Comparison of ENCODE assay signal across 8 cellular contexts in the genomic region with DNA sequence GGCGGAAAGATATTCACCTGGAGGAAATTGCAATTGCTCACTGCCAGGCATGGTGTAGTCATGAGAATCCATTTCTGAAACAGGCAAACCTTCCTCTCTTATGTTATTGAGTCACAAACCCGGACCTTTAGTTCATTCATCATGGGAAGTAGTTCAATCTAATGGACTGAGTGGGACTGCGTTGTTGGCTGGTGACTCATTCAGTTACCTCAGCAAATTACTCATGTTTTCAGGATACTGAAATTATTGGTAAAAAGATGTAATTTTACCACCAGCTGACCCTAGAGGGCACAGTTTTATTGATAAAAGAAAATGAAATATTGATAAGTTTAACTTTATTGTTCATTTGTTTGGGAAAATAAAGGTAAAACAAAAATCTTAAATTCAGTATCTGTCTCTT.
DNase-seq lines count a peak whose midpoint lies in the region; ATAC-seq and TF ChIP-seq lines count a peak whose summit lies in the region.

No MANE protein-coding gene starts in this region.

- H3K36me3 ChIP-seq in left lung = no peaks in the 10 kb centered on the region
- no peaks in the 10 kb centered on the region for H3K36me3 ChIP-seq in esophagus muscularis mucosa

- DNase-seq in RKO (ENCODE audit: low spot score) (peak; percentile 97), left lung (no peak), esophagus muscularis mucosa (ENCODE audit: extremely low spot score) (no peak), DMS153 treated with DMSO at 0.1 percent for 48 hours (lab: John Stamatoyannopoulos, UW; ENCODE audit: unreplicated experiment) (no peak)
- no peak for DNase-seq in NK-92 treated with Interleukin-12 subunit alpha and Interleukin-12 subunit beta, amount 100 ng/mL, for 24 hours (lab: John Stamatoyannopoulos, UW)

- no peak for TF ChIP-seq POLR2A in esophagus muscularis mucosa (IDR thresholded peaks at IDR 0.05; ENCODE audit: low read depth)

- no peaks in the 10 kb centered on the region for H3K27me3 ChIP-seq in left lung
- H3K27me3 ChIP-seq in esophagus muscularis mucosa = no peaks in the 10 kb centered on the region

- 44% methylated on average over 3 of the region's 3 CpGs for WGBS in esophagus muscularis mucosa

- TF ChIP-seq CTCF in GM12873 (IDR thresholded peaks at IDR 0.05; ENCODE audit: insufficient read depth, low read depth, low read length, missing control alignments) (peak; percentile 3), left lung (IDR thresholded peaks at IDR 0.05) (no peak), esophagus muscularis mucosa (IDR thresholded peaks at IDR 0.05) (no peak)

- ATAC-seq in HG02571 (IDR thresholded peaks at IDR 0.05; ENCODE audit: unreplicated experiment) (peak; percentile 75), left lung (peak; percentile 38), GM21737 (IDR thresholded peaks at IDR 0.05; ENCODE audit: unreplicated experiment) (no peak)

- no peak overlapping the region for H3K4me3 ChIP-seq in left lung
- no peak overlapping the region for H3K4me3 ChIP-seq in esophagus muscularis mucosa

- no peaks in the 10 kb centered on the region for H3K4me1 ChIP-seq in left lung
- no peaks in the 10 kb centered on the region for H3K4me1 ChIP-seq in esophagus muscularis mucosa

- H3K9me3 ChIP-seq in left lung (no peaks in the 10 kb centered on the region), esophagus muscularis mucosa (no peaks in the 10 kb centered on the region)

- H3K27ac ChIP-seq in left lung (no peak overlapping the region), esophagus muscularis mucosa (replicated peaks in 1 of 4) (no peak overlapping the region)

- intact Hi-C loops in left lung (cut with DNase I) (no loop called here), esophagus muscularis mucosa (cut with DNase I) (no loop called here)

- no peak for TF ChIP-seq EP300 in esophagus muscularis mucosa (IDR thresholded peaks at IDR 0.05)
